Comparison of ENCODE assay signal across 8 cellular contexts in the genomic region with DNA sequence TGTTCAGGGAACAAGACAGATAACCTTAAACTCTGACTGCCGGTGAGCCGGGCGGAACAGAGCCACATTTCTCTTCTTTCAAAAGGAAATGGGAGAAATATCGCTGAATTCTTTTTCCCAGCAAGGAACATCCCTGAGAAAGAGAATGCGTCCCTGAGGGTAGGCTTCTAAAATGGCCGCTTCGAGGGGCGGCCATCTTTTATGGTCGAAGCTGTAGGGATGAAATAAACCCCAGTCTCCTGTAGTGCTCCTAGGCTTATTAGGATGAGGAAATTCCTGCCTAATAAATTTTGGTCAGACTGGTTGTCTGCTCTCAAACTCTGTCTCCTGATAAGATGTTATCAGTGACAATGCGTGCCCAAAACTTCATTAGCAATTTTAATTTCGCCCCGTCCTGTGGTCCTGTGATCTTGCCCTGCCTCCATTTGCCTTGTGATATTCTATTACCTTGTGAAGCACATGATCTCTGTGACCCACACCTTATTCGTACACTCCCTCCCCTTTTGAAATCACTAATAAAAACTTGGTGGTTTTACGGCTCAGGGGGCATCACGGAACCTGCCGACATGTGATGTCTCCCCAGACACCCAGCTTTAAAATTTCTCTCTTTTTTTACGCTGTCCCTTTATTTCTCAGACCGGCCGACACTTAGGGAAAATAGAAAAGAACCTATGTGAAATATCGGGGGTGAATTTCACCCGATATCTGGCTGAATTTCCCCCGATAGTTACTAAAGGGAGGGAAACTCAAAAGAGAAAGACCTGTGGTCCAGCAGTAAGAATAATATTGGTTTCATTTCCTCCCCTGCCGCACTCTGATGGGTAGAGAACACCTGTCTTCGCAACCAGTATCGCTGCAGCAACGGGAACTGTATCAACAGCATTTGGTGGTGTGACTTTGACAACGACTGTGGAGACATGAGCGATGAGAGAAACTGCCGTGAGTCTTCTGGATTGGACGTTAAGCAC.
DNase-seq lines count a peak whose midpoint lies in the region; ATAC-seq and TF ChIP-seq lines count a peak whose summit lies in the region.
"Not testable (repeated sequence)": the region's sequence is repeated elsewhere in the genome, so short reads cannot be mapped to it uniquely, and the experiment has no call there.

No MANE protein-coding gene starts in this region.

- POLR2A ChIA-PET in activated B cell treated with CpG ODN at 0.5 μM for 24 hours (lab: Charles Lee) = interaction anchor here (0.7 to 1.3 kb wide), 3 partner anchors 20 to 202 kb away, joined by 3 read pairs; no protein-coding TSS in a partner anchor

- peak overlapping the region; percentile 97 for H3K27ac Mint-ChIP-seq in activated B cell treated with CpG ODN at 0.5 μM for 24 hours
- H3K27ac Mint-ChIP-seq in stimulated activated naive B cell treated with anti-CD40 and anti-IgM and Interleukin-4, amounts not matched to agents 10 μg/mL and 1 μg/mL and 100 μg/mL, for 72 hours = peak overlapping the region; percentile 80

- H3K9me3 Mint-ChIP-seq in activated B cell treated with CpG ODN at 0.5 μM for 24 hours; stimulated activated naive B cell treated with anti-CD40 and anti-IgM and Interleukin-4, amounts not matched to agents 10 μg/mL and 1 μg/mL and 100 μg/mL, for 72 hours: not testable (repeated sequence)

- CTCF ChIA-PET in activated B cell treated with CpG ODN at 0.5 μM for 24 hours (lab: Charles Lee) = interaction anchor here (1.6 kb wide), 1 partner anchor 22 kb away, joined by 4 read pairs; no protein-coding TSS in a partner anchor

- intact Hi-C loops in activated B cell treated with CpG ODN at 0.5 μM for 24 hours (cut with micrococcal nuclease) = loop anchor here (1.0 to 10.0 kb wide), 4 partner anchors 21 to 1225 kb away; a partner anchor contains a TSS

- H3K27me3 Mint-ChIP-seq in activated B cell treated with CpG ODN at 0.5 μM for 24 hours = not testable (repeated sequence)
- peaks cover 10 to 29% of the 10 kb centered on the region in 2 donors for H3K27me3 Mint-ChIP-seq in stimulated activated naive B cell treated with anti-CD40 and anti-IgM and Interleukin-4, amounts not matched to agents 10 μg/mL and 1 μg/mL and 100 μg/mL, for 72 hours

- peak; percentile 55 for DNase-seq in GM19240 (ENCODE audit: insufficient read length, low spot score)
- DNase-seq in activated B cell treated with CpG ODN at 0.5 μM for 24 hours = peak; percentile 36
- peak; percentile 68 for DNase-seq in stimulated activated naive B cell treated with anti-CD40 and anti-IgM and Interleukin-4, amounts not matched to agents 10 μg/mL and 1 μg/mL and 100 μg/mL, for 72 hours

- H3K4me1 Mint-ChIP-seq in activated B cell treated with CpG ODN at 0.5 μM for 24 hours = peaks cover 40% of the 10 kb centered on the region
- H3K4me1 Mint-ChIP-seq in stimulated activated naive B cell treated with anti-CD40 and anti-IgM and Interleukin-4, amounts not matched to agents 10 μg/mL and 1 μg/mL and 100 μg/mL, for 72 hours = peaks cover 29 to 41% of the 10 kb centered on the region in 2 donors

- peak overlapping the region; percentile 78 for H3K4me3 Mint-ChIP-seq in activated B cell treated with CpG ODN at 0.5 μM for 24 hours
- peak overlapping the region; percentile 33 to 51 for H3K4me3 Mint-ChIP-seq in stimulated activated naive B cell treated with anti-CD40 and anti-IgM and Interleukin-4, amounts not matched to agents 10 μg/mL and 1 μg/mL and 100 μg/mL, for 72 hours

- peaks cover 80% of the 10 kb centered on the region for H3K36me3 Mint-ChIP-seq in activated B cell treated with CpG ODN at 0.5 μM for 24 hours (ENCODE audit: low read depth)
- H3K36me3 Mint-ChIP-seq in stimulated activated naive B cell treated with anti-CD40 and anti-IgM and Interleukin-4, amounts not matched to agents 10 μg/mL and 1 μg/mL and 100 μg/mL, for 72 hours = peaks cover 44 to 63% of the 10 kb centered on the region in 2 donors

- not testable (repeated sequence) for TF ChIP-seq CTCF in activated B cell treated with CpG ODN at 0.5 μM for 24 hours (IDR thresholded peaks at IDR 0.05)

- ATAC-seq in GM18508 (IDR thresholded peaks at IDR 0.05; ENCODE audit: insufficient read depth, unreplicated experiment) (peak; percentile 94), GM21515 (IDR thresholded peaks at IDR 0.05; ENCODE audit: unreplicated experiment) (peak; percentile 98), HG02763 (IDR thresholded peaks at IDR 0.05; ENCODE audit: unreplicated experiment) (peak; percentile 97), HG03103 (IDR thresholded peaks at IDR 0.05; ENCODE audit: low read depth, unreplicated experiment) (peak; percentile 98), HG03565 (IDR thresholded peaks at IDR 0.05; ENCODE audit: unreplicated experiment) (peak; percentile 96), activated B cell treated with CpG ODN at 0.5 μM for 24 hours (ENCODE audit: low read depth) (peak; percentile 97)
- peak; percentile 99 for ATAC-seq in stimulated activated naive B cell treated with anti-CD40 and anti-IgM and Interleukin-4, amounts not matched to agents 10 μg/mL and 1 μg/mL and 100 μg/mL, for 72 hours (replicated peaks)

Comparison
In these comparisons a context has a peak if more than half of its experiments do, and no peak if none do; other contexts are left out.
1. Peak in every context shown above with its lines: DNase-seq and ATAC-seq.